20 cellular contexts compared by ENCODE assay signal in genomic region chr16:68379472-68380347, GRCh38.
DNase-seq lines count a peak whose midpoint lies in the region; ATAC-seq, FAIRE-seq and TF ChIP-seq lines count a peak whose summit lies in the region.
"Had no signal": no experiment of that assay in that cellular context is flagged by ENCODE, and none has a peak within 500 bp of the region (broad histone marks: within the 10 kb centered on the region; RNA-seq: fewer than 3 reads in every experiment).

No MANE protein-coding gene starts in this region.

- no peak overlapping the region for H3K14ac ChIP-seq in H1 (ENCODE audit: insufficient read length)

- H4K8ac ChIP-seq in H1 (ENCODE audit: extremely low read depth, insufficient read depth, low read length), result peak overlapping the region; percentile 43; the same call in 1 of the 2 replicates

- H3K4me1 ChIP-seq in H1 (replicated peaks in 1 of 4; ENCODE audit: control insufficient read depth in 3 of 4, insufficient read depth in 4 of 4, low read length in 3 of 4), result peaks cover under 1 to 18% (median 8%) of the 10 kb centered on the region in 4 experiments
- H3K4me1 ChIP-seq: breast epithelium, esophagus muscularis mucosa, left lung had no signal

- H3K4me2 ChIP-seq in H1 (ENCODE audit: insufficient read depth in 1 of 2, low read depth in 2 of 2, low read length in 2 of 2), result no peak overlapping the region

- no peak overlapping the region; the same call in 1 of the 2 replicates for H2BK5ac ChIP-seq in H1 (ENCODE audit: low read depth, low read length)

- TF ChIP-seq POLR2A in H1 (IDR thresholded peaks at IDR 0.05; ENCODE audit: control extremely low read depth in 1 of 2, low read depth in 2 of 2, low read length in 2 of 2), result no peak

- H2BK120ac ChIP-seq in H1 (replicated peaks; ENCODE audit: low read depth, low read length), result no peak overlapping the region

- H3K27ac ChIP-seq in CD4-positive, alpha-beta T cell (ENCODE audit: low read depth, low read length), result no peak overlapping the region
- H3K27ac ChIP-seq in H1 (ENCODE audit: low read depth, low read length), result no peak overlapping the region
- H3K27ac ChIP-seq: breast epithelium, esophagus muscularis mucosa, left lung had no signal

- DNase-seq in NCI-H2171 treated with DMSO at 0.1 percent for 48 hours (lab: John Stamatoyannopoulos, UW), result peak; percentile 29
- no peak for DNase-seq in NCI-H2171 (lab: John Stamatoyannopoulos, UW)
- peak in 1 of 10 experiments; percentile 21 for DNase-seq in CD4-positive, alpha-beta T cell
- peak in 12 of 34 experiments; percentile 12 to 53 (median 22) for DNase-seq in T-cell
- no peak for DNase-seq in H1 (ENCODE audit: low read depth in 1 of 2, low spot score in 2 of 2)
- DNase-seq in NCI-H1092 (lab: John Stamatoyannopoulos, UW), result no peak
- DNase-seq: activated CD4-positive, alpha-beta T cell treated with anti-CD3 and anti-CD28 coated beads, Interleukin-2, amount 50 U/mL, for 1 hour; effector CD8-positive, alpha-beta T cell; H9; NCI-H2029; NCI-H524; right cardiac atrium; SHP77; trophoblast cell had no signal

- H3K27me3 Mint-ChIP-seq in CD4-positive, alpha-beta T cell, result no peaks in the 10 kb centered on the region
- no peaks in the 10 kb centered on the region for H3K27me3 Mint-ChIP-seq in T-cell

- H2BK20ac ChIP-seq in H1 (ENCODE audit: low read length), result no peak overlapping the region

- no peak overlapping the region for H2BK15ac ChIP-seq in H1 (ENCODE audit: low read length)

- no peak for TF ChIP-seq EP300 in H1 (IDR thresholded peaks at IDR 0.05; ENCODE audit: borderline replicate concordance in 1 of 2, low read depth in 2 of 2, low read length in 2 of 2)

- no peak overlapping the region for H3K56ac ChIP-seq in H1 (replicated peaks; ENCODE audit: insufficient read length, low read depth, low read length)

- H3K27ac Mint-ChIP-seq in CD4-positive, alpha-beta T cell, result peak overlapping the region; percentile 63
- H3K27ac Mint-ChIP-seq in T-cell, result peak overlapping the region; percentile 61 to 77
- H3K27ac Mint-ChIP-seq: activated T-helper 1 cell treated with anti-CD3 and anti-CD28 coated beads, Interleukin-12 subunit alpha, Interleukin-12 subunit beta, Interleukin-2, Interleukin-4 antibody, amounts not matched to agents 30 ng/mL and 10 ng/mL and 1 ng/mL, durations not matched to agents 14 hours and 24 hours and 36 hours; H9 had no signal

- H3K23me2 ChIP-seq in H1 (ENCODE audit: low read depth, low read length), result no peaks in the 10 kb centered on the region

- H3K4ac ChIP-seq in H1 (replicated peaks; ENCODE audit: insufficient read length, low read depth, low read length), result no peak overlapping the region

- peaks cover 31% of the 10 kb centered on the region for H3K4me1 Mint-ChIP-seq in CD4-positive, alpha-beta T cell (ENCODE audit: low read depth)
- peaks cover 18 to 46% (median 41%) of the 10 kb centered on the region in 3 donors for H3K4me1 Mint-ChIP-seq in T-cell

- no peak for FAIRE-seq in H1 (lab: Jason Lieb, UNC)

- 90% methylated on average over 18 of the region's 18 CpGs; no CpG with 5 or more reads in 1 of the 2 experiments for WGBS in H1 (ENCODE audit: extremely low coverage in 1 of 2, insufficient coverage in 1 of 2, insufficient read length in 1 of 2, insufficient replicate concordance in 2 of 2, low coverage in 1 of 2, low lambda C conversion rate in 2 of 2, missing lambda C conversion rate in 1 of 2), 2 experiments

- no peak for TF ChIP-seq RAD21 in H1 (IDR thresholded peaks at IDR 0.05 in 1 of 2, conservative IDR thresholded peaks at IDR 0.05 in 1 of 2; ENCODE audit: low read depth in 2 of 2, low read length in 2 of 2)

- no peaks in the 10 kb centered on the region for H3K9me3 ChIP-seq in CD4-positive, alpha-beta T cell (ENCODE audit: control insufficient read depth, low read length)
- H3K9me3 ChIP-seq in H1 (ENCODE audit: insufficient read depth in 2 of 2, low read depth in 1 of 2, low read length in 1 of 2), result no peaks in the 10 kb centered on the region
- H3K9me3 ChIP-seq: breast epithelium, esophagus muscularis mucosa, left lung had no signal

- H3K4me3 ChIP-seq in H1 (ENCODE audit: extremely low read depth in 1 of 4, insufficient read depth in 2 of 4, low read depth in 3 of 4, low read length in 4 of 4), result no peak overlapping the region
- H3K4me3 ChIP-seq: breast epithelium, esophagus muscularis mucosa, left lung had no signal

- no peak overlapping the region for H2AFZ ChIP-seq in H1 (ENCODE audit: low read length)

- no peaks in the 10 kb centered on the region for H3K9me3 Mint-ChIP-seq in CD4-positive, alpha-beta T cell
- no peaks in the 10 kb centered on the region for H3K9me3 Mint-ChIP-seq in T-cell
- H3K9me3 Mint-ChIP-seq: activated T-helper 1 cell treated with anti-CD3 and anti-CD28 coated beads, Interleukin-12 subunit alpha, Interleukin-12 subunit beta, Interleukin-2, Interleukin-4 antibody, amounts not matched to agents 30 ng/mL and 10 ng/mL and 1 ng/mL, durations not matched to agents 14 hours and 24 hours and 36 hours; H9 had no signal

- ATAC-seq in CD4-positive, alpha-beta T cell (ENCODE audit: poor library complexity), result peak; percentile 93
- ATAC-seq in T-cell (replicated peaks in 1 of 4) (peak; percentile 77 to 98 (median 84)), GM19351 (IDR thresholded peaks at IDR 0.05; ENCODE audit: unreplicated experiment) (no peak), GM19463 (IDR thresholded peaks at IDR 0.05; ENCODE audit: unreplicated experiment) (no peak)
- ATAC-seq: left lung, right cardiac atrium had no signal

- no peaks in the 10 kb centered on the region for H3K36me3 Mint-ChIP-seq in CD4-positive, alpha-beta T cell (ENCODE audit: low read depth)
- H3K36me3 Mint-ChIP-seq in T-cell, result no peaks in the 10 kb centered on the region

- no peak overlapping the region for H2BK12ac ChIP-seq in H1 (ENCODE audit: low read depth, low read length)

- no peak overlapping the region for H3K18ac ChIP-seq in H1 (ENCODE audit: extremely low read depth, low read length)

- POLR2A ChIA-PET in CD4-positive, alpha-beta T cell (lab: Charles Lee), result interaction anchor here (0.7 kb wide), 1 partner anchor 53 kb away, joined by 3 read pairs; no protein-coding TSS in a partner anchor
- POLR2A ChIA-PET in T-cell (lab: Charles Lee), result no interaction called here
- POLR2A ChIA-PET in H1 (lab: Charles Lee; ENCODE audit: partially characterized antibody), result no interaction called here

- no peak for TF ChIP-seq CTCF in CD4-positive, alpha-beta T cell (IDR thresholded peaks at IDR 0.05)
- no peak for TF ChIP-seq CTCF in H1 (IDR thresholded peaks at IDR 0.05; ENCODE audit: control extremely low read depth in 1 of 3, insufficient read depth in 1 of 3, low read depth in 1 of 3, low read length in 3 of 3)

- H2AK5ac ChIP-seq in H1 (ENCODE audit: low read depth, low read length), result no peak overlapping the region

- no peaks in the 10 kb centered on the region for H3K36me3 ChIP-seq in H1 (ENCODE audit: control insufficient read depth in 2 of 4, insufficient read depth in 4 of 4, low read length in 3 of 4)
- H3K36me3 ChIP-seq: breast epithelium, esophagus muscularis mucosa, left lung had no signal

- no peaks in the 10 kb centered on the region for H3K27me3 ChIP-seq in CD4-positive, alpha-beta T cell (ENCODE audit: control insufficient read depth, insufficient read depth, low read length)
- no peaks in the 10 kb centered on the region; a peak in 2 of 7 replicates for H3K27me3 ChIP-seq in H1 (replicated peaks in 1 of 4; ENCODE audit: control insufficient read depth in 3 of 4, extremely low read depth in 1 of 4, insufficient read depth in 3 of 4, low read length in 3 of 4)
- H3K27me3 ChIP-seq: breast epithelium, esophagus muscularis mucosa, left lung had no signal

- no peak overlapping the region for H4K5ac ChIP-seq in H1 (ENCODE audit: insufficient read length, low read depth, low read length)

- H3K79me1 ChIP-seq in H1 (ENCODE audit: low read depth, low read length), result no peaks in the 10 kb centered on the region

- H3K4me3 Mint-ChIP-seq in CD4-positive, alpha-beta T cell, result no peak overlapping the region
- H3K4me3 Mint-ChIP-seq in T-cell, result peak overlapping the region in 1 of 3 donors; percentile 48
- H3K4me3 Mint-ChIP-seq: activated T-helper 1 cell treated with anti-CD3 and anti-CD28 coated beads, Interleukin-12 subunit alpha, Interleukin-12 subunit beta, Interleukin-2, Interleukin-4 antibody, amounts not matched to agents 30 ng/mL and 10 ng/mL and 1 ng/mL, durations not matched to agents 14 hours and 24 hours and 36 hours; H9 had no signal

- no peak overlapping the region for H4K91ac ChIP-seq in H1 (replicated peaks; ENCODE audit: insufficient read length, low read length)

- H3K79me2 ChIP-seq in H1 (ENCODE audit: control insufficient read depth in 1 of 2, insufficient read depth in 2 of 2, low read length in 2 of 2), result no peaks in the 10 kb centered on the region

- H3K9ac ChIP-seq in H1 (replicated peaks in 1 of 4; ENCODE audit: extremely low read depth in 1 of 4, low read depth in 3 of 4, low read length in 3 of 4), result no peak overlapping the region

- H4K20me1 ChIP-seq in H1 (replicated peaks in 1 of 2; ENCODE audit: control insufficient read depth in 1 of 2, insufficient read depth in 2 of 2, low read length in 2 of 2), result no peaks in the 10 kb centered on the region

- intact Hi-C loops in CD4-positive, alpha-beta T cell (cut with DNase I, micrococcal nuclease), result no loop called here

- no peak overlapping the region for H3K23ac ChIP-seq in H1 (ENCODE audit: insufficient read length)

- CTCF ChIA-PET in CD4-positive, alpha-beta T cell (lab: Charles Lee), result no interaction called here
- CTCF ChIA-PET in T-cell (lab: Charles Lee) (no interaction called here), H1 (lab: Charles Lee; ENCODE audit: partially characterized antibody) (interaction anchor here (0.9 to 8.8 kb wide), 5 partner anchors 8 to 100 kb away, joined by 3 to 84 read pairs (median 3); no protein-coding TSS in a partner anchor)

TF ChIP-seq in H1, 55 proteins besides CTCF, POLR2A, EP300 and RAD21 (continues in another document):
- TF ChIP-seq BRCA1 (IDR thresholded peaks at IDR 0.05; ENCODE audit: low read depth, low read length) (no peak), TBP (IDR thresholded peaks at IDR 0.05; ENCODE audit: low read depth, low read length) (no peak), RFX5 (IDR thresholded peaks at IDR 0.05; ENCODE audit: borderline replicate concordance, low read depth, low read length) (no peak), TAF1 (IDR thresholded peaks at IDR 0.05; ENCODE audit: low read depth, low read length) (no peak), PHF8 (conservative IDR thresholded peaks at IDR 0.05; ENCODE audit: low read depth, low read length) (no peak), EZH2 (IDR thresholded peaks at IDR 0.05; ENCODE audit: low read depth, low read length, severe bottlenecking) (no peak), GABPA (IDR thresholded peaks at IDR 0.05; ENCODE audit: borderline replicate concordance, insufficient read depth, low read length) (no peak), RBBP5 (IDR thresholded peaks at IDR 0.05; ENCODE audit: borderline replicate concordance, low read depth, low read length) (no peak), SRF (IDR thresholded peaks at IDR 0.05; ENCODE audit: low read depth, low read length) (no peak)
- TF ChIP-seq, protein P1, sequence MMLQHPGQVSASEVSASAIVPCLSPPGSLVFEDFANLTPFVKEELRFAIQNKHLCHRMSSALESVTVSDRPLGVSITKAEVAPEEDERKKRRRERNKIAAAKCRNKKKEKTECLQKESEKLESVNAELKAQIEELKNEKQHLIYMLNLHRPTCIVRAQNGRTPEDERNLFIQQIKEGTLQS (IDR thresholded peaks at IDR 0.05; ENCODE audit: insufficient read depth, low read depth, low read length), result no peak

Comparison
In these comparisons a context has a peak if more than half of its experiments do, and no peak if none do; other contexts are left out.
1. ATAC-seq: peak in CD4-positive, alpha-beta T cell (single experiment) and T-cell (4 of 4); none in GM19351 (single experiment) and GM19463 (single experiment).